ENCODE assay signal across 17 cellular contexts in the genomic region with DNA sequence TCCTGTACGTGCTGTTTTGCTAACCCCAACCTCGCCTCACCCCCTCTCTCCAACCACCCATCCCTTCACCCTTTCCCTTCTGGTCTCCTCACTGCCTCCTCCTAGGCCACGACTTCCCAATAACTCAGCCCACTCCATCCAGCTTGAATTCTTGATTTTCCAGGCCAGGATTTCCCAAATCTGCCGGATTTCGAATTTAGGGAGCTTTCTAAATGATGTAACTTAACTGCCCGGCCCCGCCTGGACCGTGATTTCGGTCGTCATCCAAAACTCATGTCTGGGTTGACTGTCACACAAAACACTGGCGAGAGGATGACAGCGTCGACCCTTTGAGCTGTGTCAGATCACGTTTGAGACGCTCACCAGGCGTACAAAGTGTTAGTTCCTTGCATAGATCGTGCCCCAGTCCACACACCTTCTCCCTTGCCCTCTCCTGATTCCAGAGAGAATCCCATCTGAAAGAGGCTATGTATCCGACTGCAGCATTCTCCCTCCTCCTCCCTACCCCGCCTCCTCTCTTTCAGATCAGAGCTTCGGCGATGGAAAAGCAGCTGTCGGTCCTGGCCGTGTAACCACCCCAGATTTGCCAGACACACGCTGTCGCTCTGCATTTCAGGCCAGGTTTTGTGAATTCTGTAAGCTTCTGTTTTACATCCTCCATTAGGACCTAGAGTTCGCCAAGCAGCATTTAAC.
DNase-seq lines count a peak whose midpoint lies in the region; ATAC-seq, FAIRE-seq and TF ChIP-seq lines count a peak whose summit lies in the region.
"Had no signal": no experiment of that assay in that cellular context is flagged by ENCODE, and none has a peak within 500 bp of the region (broad histone marks: within the 10 kb centered on the region; RNA-seq: fewer than 3 reads in every experiment).

No MANE protein-coding gene starts in this region.

- H3K9me3 ChIP-seq in left ventricle myocardium inferior (replicated peaks) (no peaks in the 10 kb centered on the region), keratinocyte (ENCODE audit: control insufficient read depth, low read depth, low read length) (no peaks in the 10 kb centered on the region), stomach smooth muscle (ENCODE audit: control insufficient read depth in 2 of 2, low read length in 2 of 2) (no peaks in the 10 kb centered on the region), small intestine (ENCODE audit: control insufficient read depth, low read depth) (no peaks in the 10 kb centered on the region)
- H3K9me3 ChIP-seq: ovary had no signal

- TF ChIP-seq CTCF in left ventricle myocardium inferior (IDR thresholded peaks at IDR 0.05; ENCODE audit: borderline replicate concordance) (no peak), brain (conservative IDR thresholded peaks at IDR 0.05) (no peak), keratinocyte (optimal IDR thresholded peaks at IDR 0.05 in 1 of 3, IDR thresholded peaks at IDR 0.05 in 1 of 3, conservative IDR thresholded peaks at IDR 0.05 in 1 of 3; ENCODE audit: extremely low read depth in 1 of 3, insufficient read depth in 2 of 3, low read length in 3 of 3) (no peak)

- no peaks in the 10 kb centered on the region for H4K20me1 ChIP-seq in keratinocyte (ENCODE audit: control insufficient read depth, extremely low read depth, insufficient read depth, low read length)

- no peaks in the 10 kb centered on the region for H3K36me3 Mint-ChIP-seq in brain

- no peaks in the 10 kb centered on the region for H3K9me1 ChIP-seq in keratinocyte (ENCODE audit: control insufficient read depth, extremely low read depth, insufficient read depth, low read length)

- DNase-seq in left ventricle myocardium inferior = no peak
- DNase-seq in cardiac septum (ENCODE audit: low spot score) = no peak
- no peak for DNase-seq in keratinocyte (ENCODE audit: low read depth, low spot score)
- no peak for DNase-seq in small intestine
- DNase-seq: DND-41; foreskin melanocyte; NCI-H1092 treated with DMSO at 0.1 percent for 48 hours; NCI-H510A; stimulated activated CD4-positive, alpha-beta T cell treated with anti-CD3 and anti-CD28 coated beads, Interleukin-4, amount 100 ng/mL, for 1 hour; stimulated activated naive B cell treated with anti-CD40 and anti-IgM and Interleukin-4, amounts not matched to agents 10 μg/mL and 1 μg/mL and 100 μg/mL, for 72 hours; T-helper 9 cell had no signal

- peak overlapping the region; percentile 73 to 82 (median 81) for H3K4me3 Mint-ChIP-seq in brain
- H3K4me3 Mint-ChIP-seq: dendritic cell treated with granulocyte-macrophage colony-stimulating factor and Interleukin-4, amounts not matched to agents 40 ng/mL and 50 ng/mL, for 4 days had no signal

- no peak for FAIRE-seq in keratinocyte (lab: Jason Lieb, UNC)
- no peak for FAIRE-seq in small intestine (lab: Jason Lieb, UNC)

- H3K27ac Mint-ChIP-seq in brain = peak overlapping the region in 1 of 5 experiments; percentile 10
- H3K27ac Mint-ChIP-seq: dendritic cell treated with granulocyte-macrophage colony-stimulating factor and Interleukin-4, amounts not matched to agents 40 ng/mL and 50 ng/mL, for 4 days; stimulated activated naive B cell treated with anti-CD40 and anti-IgM and Interleukin-4, amounts not matched to agents 10 μg/mL and 1 μg/mL and 100 μg/mL, for 72 hours had no signal

- H3K27ac ChIP-seq in left ventricle myocardium inferior (replicated peaks) (no peak overlapping the region), keratinocyte (ENCODE audit: control insufficient read depth, insufficient read depth, low read length) (no peak overlapping the region), stomach smooth muscle (ENCODE audit: low read length) (no peak overlapping the region), small intestine (ENCODE audit: low read depth in 1 of 2, low read length in 1 of 2) (no peak overlapping the region)

- H3K36me3 ChIP-seq in left ventricle myocardium inferior (no peaks in the 10 kb centered on the region), keratinocyte (ENCODE audit: control insufficient read depth in 2 of 2, extremely low read depth in 1 of 2, insufficient read depth in 2 of 2, low read length in 2 of 2) (no peaks in the 10 kb centered on the region), stomach smooth muscle (ENCODE audit: control insufficient read depth in 2 of 2, insufficient read depth in 2 of 2, low read length in 2 of 2) (no peaks in the 10 kb centered on the region), small intestine (ENCODE audit: control insufficient read depth in 2 of 2, insufficient read depth in 2 of 2, low read length in 2 of 2) (no peaks in the 10 kb centered on the region)
- H3K36me3 ChIP-seq: ovary had no signal

- H3K4me2 ChIP-seq in keratinocyte (ENCODE audit: control insufficient read depth, extremely low read depth, insufficient read depth, low read depth, low read length) = peak overlapping the region; percentile 58

- H3K4me1 Mint-ChIP-seq in brain = peaks cover 21% of the 10 kb centered on the region

- peak overlapping the region; percentile 64 for H2AFZ ChIP-seq in keratinocyte (ENCODE audit: control insufficient read depth, low read length)

- no peaks in the 10 kb centered on the region for H3K79me2 ChIP-seq in keratinocyte (ENCODE audit: control insufficient read depth, insufficient read depth, low read length)

- no peaks in the 10 kb centered on the region for H3K4me1 ChIP-seq in left ventricle myocardium inferior
- H3K4me1 ChIP-seq in keratinocyte (ENCODE audit: control insufficient read depth, extremely low read depth, insufficient read depth, low read length) = peaks cover 17% of the 10 kb centered on the region
- H3K4me1 ChIP-seq in stomach smooth muscle (ENCODE audit: control insufficient read depth, insufficient read depth, low read length) = no peaks in the 10 kb centered on the region
- H3K4me1 ChIP-seq in small intestine (ENCODE audit: control insufficient read depth in 2 of 2, insufficient read depth in 1 of 2, low read depth in 1 of 2, low read length in 1 of 2) = no peaks in the 10 kb centered on the region

- intact Hi-C loops in left ventricle myocardium inferior (cut with micrococcal nuclease) (no loop called here), cardiac septum (cut with DNase I) (no loop called here)

- peaks cover 94% of the 10 kb centered on the region for H3K27me3 ChIP-seq in left ventricle myocardium inferior (ENCODE audit: low read depth)
- H3K27me3 ChIP-seq in keratinocyte (ENCODE audit: control insufficient read depth, extremely low read depth, insufficient read depth, low read length) = peaks cover 12% of the 10 kb centered on the region
- H3K27me3 ChIP-seq in stomach smooth muscle (ENCODE audit: control insufficient read depth in 1 of 2, insufficient read depth in 2 of 2, low read length in 2 of 2) = peaks cover 35 to 45% of the 10 kb centered on the region in 2 donors
- H3K27me3 ChIP-seq in small intestine (ENCODE audit: control insufficient read depth in 2 of 2, insufficient read depth in 2 of 2, low read length in 2 of 2) = peaks cover 0 to 45% of the 10 kb centered on the region in 2 donors
- H3K27me3 ChIP-seq: ovary had no signal

- WGBS in small intestine, 3 donors = 11 to 31% (median 26%) methylated on average over 26 of the region's 26 CpGs

- H3K4me3 ChIP-seq in left ventricle myocardium inferior (peak overlapping the region; percentile 37), keratinocyte (ENCODE audit: control insufficient read depth in 2 of 3, extremely low read depth in 1 of 3, insufficient read depth in 2 of 3, low read depth in 1 of 3, low read length in 3 of 3) (peak overlapping the region in 1 of 3 experiments; percentile 50), stomach smooth muscle (ENCODE audit: low read length in 2 of 2) (peak overlapping the region; percentile 1 to 40), small intestine (ENCODE audit: low read depth in 1 of 2, low read length in 2 of 2) (no peak overlapping the region)
- H3K4me3 ChIP-seq: ovary had no signal

- dilution Hi-C loops in keratinocyte (cut with MboI; ENCODE audit: extremely low pct_ligation_motif_present, low sequenced_read_pairs) = no loop called here

- peaks cover 0 to 9% (median 3%) of the 10 kb centered on the region in 5 experiments for H3K9me3 Mint-ChIP-seq in brain
- H3K9me3 Mint-ChIP-seq: dendritic cell treated with granulocyte-macrophage colony-stimulating factor and Interleukin-4, amounts not matched to agents 40 ng/mL and 50 ng/mL, for 4 days had no signal

- H3K9ac ChIP-seq in keratinocyte (ENCODE audit: control insufficient read depth, extremely low read depth, insufficient read depth, low read length) = no peak overlapping the region
- H3K9ac ChIP-seq in stomach smooth muscle (ENCODE audit: low read length in 2 of 2) = no peak overlapping the region

- ATAC-seq in HG02970 (IDR thresholded peaks at IDR 0.05; ENCODE audit: low FRiP score, unreplicated experiment) = no peak
- ATAC-seq in activated CD4-positive, CD25-positive, alpha-beta regulatory T cell treated with anti-CD3 and anti-CD28 coated beads, Interleukin-2, amount 50 U/mL, for 24 hours = no peak
- ATAC-seq: stimulated activated naive B cell treated with anti-CD40 and anti-IgM and Interleukin-4, amounts not matched to agents 10 μg/mL and 1 μg/mL and 100 μg/mL, for 72 hours had no signal

- peaks cover 81% of the 10 kb centered on the region for H3K27me3 Mint-ChIP-seq in brain

Comparison
In these comparisons a context has a peak if more than half of its experiments do, and no peak if none do; other contexts are left out.
1. H3K4me3 ChIP-seq: peak in left ventricle myocardium inferior (single experiment) and stomach smooth muscle (2 of 2); none in small intestine (0 of 2).